Comparison of ENCODE assay signal across 11 cellular contexts in the genomic region with DNA sequence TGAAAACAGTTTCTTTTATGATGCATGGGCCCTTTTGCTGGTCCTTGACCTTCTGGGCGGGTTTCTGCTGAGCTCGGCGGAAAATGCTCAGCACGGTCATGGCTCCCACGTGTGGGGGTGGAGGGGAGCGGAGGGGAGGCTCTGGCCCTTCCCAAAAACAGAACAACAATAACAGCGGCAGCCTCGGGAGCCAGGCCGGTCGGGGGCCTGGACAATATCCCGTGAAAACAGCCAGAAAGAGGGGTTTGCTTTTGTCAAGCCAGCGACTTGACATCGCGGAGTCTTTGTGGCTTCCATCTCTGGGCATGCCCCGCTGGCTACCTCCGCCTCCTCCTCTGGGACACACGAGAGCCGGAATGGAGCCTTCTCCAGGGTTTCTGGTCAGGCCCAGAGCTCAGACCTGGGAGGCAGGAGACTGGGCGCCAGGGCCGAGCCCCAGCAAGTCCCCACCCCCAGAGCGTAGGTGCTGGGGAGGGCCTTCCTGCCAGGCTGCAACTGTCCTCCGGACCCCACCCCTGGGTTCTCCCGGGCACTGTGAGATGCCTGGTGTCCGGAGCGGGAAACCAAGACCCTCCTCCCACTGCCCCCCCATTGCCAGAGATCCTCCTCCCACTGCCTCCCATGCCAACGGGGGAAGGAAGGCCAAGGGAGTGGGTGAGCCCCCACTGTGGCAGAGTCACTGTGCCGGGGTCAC. TPM values are rescaled to one million over a fixed set of nuclear protein-coding genes. Genes with fewer than 3 reads are reported as not detected.
A peak's percentile ranks its signal among the peaks of the same experiment; 100 is the strongest.
DNase-seq lines count a peak whose midpoint lies in the region; ATAC-seq and TF ChIP-seq lines count a peak whose summit lies in the region.
"Had no signal": no experiment of that assay in that cellular context is flagged by ENCODE, and none has a peak within 500 bp of the region (broad histone marks: within the 10 kb centered on the region; RNA-seq: fewer than 3 reads in every experiment).

No MANE protein-coding gene starts in this region.

- intact Hi-C loops in left ventricle myocardium superior (cut with micrococcal nuclease) = no loop called here

- no peak overlapping the region for H3K4me3 Mint-ChIP-seq in activated CD8-positive, alpha-beta memory T cell treated with anti-CD3 and anti-CD28 coated beads, Interleukin-2, amount 10 ng/mL, durations not matched to agents 7 days and 5 days
- H3K4me3 Mint-ChIP-seq in progenitor cell of endocrine pancreas (ENCODE audit: low read depth) = no peak overlapping the region
- H3K4me3 Mint-ChIP-seq: central memory CD8-positive, alpha-beta T cell had no signal

- ATAC-seq in activated CD8-positive, alpha-beta memory T cell treated with anti-CD3 and anti-CD28 coated beads, Interleukin-2, amount 10 ng/mL, durations not matched to agents 7 days and 5 days = no peak
- ATAC-seq in left ventricle myocardium superior = no peak

- peak; percentile 37 for DNase-seq in ELF-1 (ENCODE audit: low read depth, low spot score)
- DNase-seq in activated CD8-positive, alpha-beta memory T cell treated with anti-CD3 and anti-CD28 coated beads, Interleukin-2, amount 10 ng/mL, durations not matched to agents 7 days and 5 days = peak; percentile 33
- peak; percentile 61 for DNase-seq in left ventricle myocardium superior
- peak; percentile 8 for DNase-seq in progenitor cell of endocrine pancreas (ENCODE audit: low spot score, unreplicated experiment)
- no peak for DNase-seq in HT-29 (ENCODE audit: low spot score)
- DNase-seq in SIG-M5 treated with dmso at 0.1 percent for 504 hours (lab: John Stamatoyannopoulos, UW; ENCODE audit: unreplicated experiment) = no peak
- no peak for DNase-seq in effector CD8-positive, alpha-beta T cell (lab: John Stamatoyannopoulos, UW)
- DNase-seq in DMS53 treated with DMSO at 0.1 percent for 48 hours (lab: John Stamatoyannopoulos, UW; ENCODE audit: unreplicated experiment) = no peak
- DNase-seq: activated CD4-positive, CD25-positive, alpha-beta regulatory T cell; midbrain had no signal

- TF ChIP-seq CTCF in progenitor cell of endocrine pancreas (IDR thresholded peaks at IDR 0.05; ENCODE audit: unreplicated experiment) = no peak

- H3K27me3 Mint-ChIP-seq in activated CD8-positive, alpha-beta memory T cell treated with anti-CD3 and anti-CD28 coated beads, Interleukin-2, amount 10 ng/mL, durations not matched to agents 7 days and 5 days = no peaks in the 10 kb centered on the region
- no peaks in the 10 kb centered on the region for H3K27me3 Mint-ChIP-seq in progenitor cell of endocrine pancreas
- H3K27me3 Mint-ChIP-seq: central memory CD8-positive, alpha-beta T cell had no signal

- no peaks in the 10 kb centered on the region for H3K9me3 Mint-ChIP-seq in activated CD8-positive, alpha-beta memory T cell treated with anti-CD3 and anti-CD28 coated beads, Interleukin-2, amount 10 ng/mL, durations not matched to agents 7 days and 5 days (ENCODE audit: low read depth)
- no peaks in the 10 kb centered on the region for H3K9me3 Mint-ChIP-seq in progenitor cell of endocrine pancreas (ENCODE audit: low read depth)
- H3K9me3 Mint-ChIP-seq: central memory CD8-positive, alpha-beta T cell had no signal

- H3K4me1 Mint-ChIP-seq in activated CD8-positive, alpha-beta memory T cell treated with anti-CD3 and anti-CD28 coated beads, Interleukin-2, amount 10 ng/mL, durations not matched to agents 7 days and 5 days = no peaks in the 10 kb centered on the region
- peaks cover 9% of the 10 kb centered on the region for H3K4me1 Mint-ChIP-seq in progenitor cell of endocrine pancreas (ENCODE audit: low read depth)
- H3K4me1 Mint-ChIP-seq: central memory CD8-positive, alpha-beta T cell had no signal

- CTCF ChIA-PET in activated CD8-positive, alpha-beta memory T cell treated with anti-CD3 and anti-CD28 coated beads, Interleukin-2, amount 10 ng/mL, durations not matched to agents 7 days and 5 days (lab: Charles Lee) = no interaction called here

- no peak overlapping the region for H3K27ac Mint-ChIP-seq in activated CD8-positive, alpha-beta memory T cell treated with anti-CD3 and anti-CD28 coated beads, Interleukin-2, amount 10 ng/mL, durations not matched to agents 7 days and 5 days
- H3K27ac Mint-ChIP-seq in progenitor cell of endocrine pancreas = no peak overlapping the region

- H3K36me3 Mint-ChIP-seq in activated CD8-positive, alpha-beta memory T cell treated with anti-CD3 and anti-CD28 coated beads, Interleukin-2, amount 10 ng/mL, durations not matched to agents 7 days and 5 days = no peaks in the 10 kb centered on the region
- no peaks in the 10 kb centered on the region for H3K36me3 Mint-ChIP-seq in progenitor cell of endocrine pancreas (ENCODE audit: insufficient read depth)

RNA-seq across cellular contexts. Expression of gene SNED1, which starts 35.9 kb away (rescaled TPM):
- 1 to 10 TPM; 3.6 to 4.6 TPM for total RNA-seq in activated CD8-positive, alpha-beta memory T cell treated with anti-CD3 and anti-CD28 coated beads, Interleukin-2, amount 10 ng/mL, durations not matched to agents 7 days and 5 days
- total RNA-seq in left ventricle myocardium superior (7.4 TPM), progenitor cell of endocrine pancreas (2.2 and 2.5 TPM in 2 replicates)
- total RNA-seq in HT-29 (2014; rRNA removed; shearing (Covaris generic)) = not detected in 2 replicates

RNA-seq across cellular contexts. Expression of gene CROCC2, which starts 56.4 kb away (rescaled TPM):
- not detected for total RNA-seq in activated CD8-positive, alpha-beta memory T cell treated with anti-CD3 and anti-CD28 coated beads, Interleukin-2, amount 10 ng/mL, durations not matched to agents 7 days and 5 days
- total RNA-seq in left ventricle myocardium superior = not detected
- 0.36 and 0.40 TPM in 2 replicates for total RNA-seq in progenitor cell of endocrine pancreas
- total RNA-seq in HT-29 (2014; rRNA removed; shearing (Covaris generic)) = not detected in 2 replicates

Comparison
In these comparisons a context has a peak if more than half of its experiments do, and no peak if none do; other contexts are left out.
1. DNase-seq: peak in ELF-1 (single experiment), activated CD8-positive, alpha-beta memory T cell treated with anti-CD3 and anti-CD28 coated beads, Interleukin-2, amount 10 ng/mL, durations not matched to agents 7 days and 5 days (single experiment), left ventricle myocardium superior (single experiment) and progenitor cell of endocrine pancreas (single experiment); none in HT-29 (single experiment), SIG-M5 treated with dmso at 0.1 percent for 504 hours (single experiment), effector CD8-positive, alpha-beta T cell (single experiment) and DMS53 treated with DMSO at 0.1 percent for 48 hours (single experiment).